Comparison of ENCODE assay signal across 16 cellular contexts in the genomic region with DNA sequence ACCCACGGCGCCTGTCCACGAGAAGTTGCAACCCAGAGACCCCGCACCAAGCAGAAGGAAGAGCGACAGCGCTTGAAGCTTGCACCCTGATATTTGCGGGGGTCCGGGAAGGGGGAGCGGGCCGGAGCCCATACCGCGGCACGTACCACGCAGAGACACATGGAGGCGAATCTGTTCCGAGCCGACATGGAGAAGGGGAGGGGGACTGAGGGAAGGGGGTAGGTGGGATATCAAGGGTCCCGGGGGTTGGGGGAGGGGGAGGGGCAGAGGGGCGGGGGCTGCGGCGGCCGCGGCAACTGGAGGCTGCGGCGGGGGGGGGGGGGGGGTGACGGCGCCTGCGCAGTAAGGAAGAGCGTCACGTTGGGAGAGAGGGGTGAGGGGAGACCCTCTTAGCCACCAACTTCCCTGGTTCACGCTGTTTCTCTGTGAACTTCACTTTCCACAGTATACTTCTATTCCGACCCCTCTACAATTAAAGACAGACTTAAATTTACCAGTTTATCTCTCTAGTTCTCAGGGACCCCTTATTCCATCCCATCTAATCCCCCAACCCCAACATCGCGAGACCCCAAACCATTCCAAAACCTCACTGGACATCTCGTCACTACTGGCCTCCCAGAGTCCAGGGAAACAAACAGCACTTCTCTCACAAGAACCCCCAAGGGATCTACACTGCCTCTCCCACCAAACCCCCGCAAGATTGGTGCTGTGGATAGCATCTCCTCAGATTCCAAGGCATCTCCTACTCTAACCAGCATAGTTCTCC. TPM values are rescaled to one million over a fixed set of nuclear protein-coding genes. Genes with fewer than 3 reads are reported as not detected.
DNase-seq lines count a peak whose midpoint lies in the region; ATAC-seq and TF ChIP-seq lines count a peak whose summit lies in the region.
"Had no signal": no experiment of that assay in that cellular context is flagged by ENCODE, and none has a peak within 500 bp of the region (broad histone marks: within the 10 kb centered on the region; RNA-seq: fewer than 3 reads in every experiment).

No MANE protein-coding gene starts in this region.

- H3K4me2 ChIP-seq in GM23338 (peak overlapping the region; percentile 98), neural progenitor cell (peak overlapping the region; percentile 77)

- H3K27ac ChIP-seq in GM23338 (ENCODE audit: low read depth): no peak overlapping the region
- H3K27ac ChIP-seq in WERI-Rb-1: peak overlapping the region; percentile 51
- H3K27ac ChIP-seq in neural progenitor cell: no peak overlapping the region
- H3K27ac ChIP-seq in coronary artery: no peak overlapping the region
- H3K27ac ChIP-seq: thoracic aorta had no signal

- TF ChIP-seq CTCF in GM23338 (conservative IDR thresholded peaks at IDR 0.05; ENCODE audit: low read depth in 2 of 2): no peak
- no peak for TF ChIP-seq CTCF in WERI-Rb-1 (IDR thresholded peaks at IDR 0.05; ENCODE audit: low read depth, low read length)
- TF ChIP-seq CTCF in fibroblast of pulmonary artery (IDR thresholded peaks at IDR 0.05; ENCODE audit: low read length, missing control alignments): no peak
- TF ChIP-seq CTCF in neural progenitor cell (IDR thresholded peaks at IDR 0.05): no peak
- no peak for TF ChIP-seq CTCF in coronary artery (IDR thresholded peaks at IDR 0.05)
- TF ChIP-seq CTCF in GM13976 (IDR thresholded peaks at IDR 0.05; ENCODE audit: borderline replicate concordance, control extremely low read depth, extremely low read depth, insufficient read depth, missing control alignments): no peak

- peaks cover 53% of the 10 kb centered on the region for H3K79me2 ChIP-seq in GM23338 (replicated peaks; ENCODE audit: insufficient read depth)
- peaks cover 78% of the 10 kb centered on the region for H3K79me2 ChIP-seq in neural progenitor cell (ENCODE audit: low read depth)

- H3K4me3 Mint-ChIP-seq in GM23338 (peak overlapping the region; percentile 82), neural progenitor cell (peak overlapping the region; percentile 78)

- peaks cover 26% of the 10 kb centered on the region for H3K27me3 Mint-ChIP-seq in GM23338 (ENCODE audit: insufficient read depth, low read depth, poor library complexity)
- H3K27me3 Mint-ChIP-seq in neural progenitor cell (ENCODE audit: insufficient read depth, low read depth): peaks cover 12% of the 10 kb centered on the region

- peaks cover 20% of the 10 kb centered on the region for H3F3A ChIP-seq in GM23338 (replicated peaks; ENCODE audit: low read depth)
- H3F3A ChIP-seq in neural progenitor cell (ENCODE audit: low read depth): peaks cover 66% of the 10 kb centered on the region

- H2AFZ ChIP-seq in GM23338 (no peak overlapping the region), neural progenitor cell (replicated peaks) (no peak overlapping the region)

- H3K27ac Mint-ChIP-seq in GM23338 (peak overlapping the region; percentile 16), neural progenitor cell (peak overlapping the region; percentile 80)

- H3K9me3 ChIP-seq in WERI-Rb-1 (ENCODE audit: severe bottlenecking) (no peaks in the 10 kb centered on the region), neural progenitor cell (ENCODE audit: low read depth) (no peaks in the 10 kb centered on the region)
- H3K9me3 ChIP-seq: thoracic aorta had no signal

- H3K4me1 ChIP-seq in GM23338 (ENCODE audit: insufficient read depth) (peaks cover 55% of the 10 kb centered on the region), neural progenitor cell (peaks cover 62% of the 10 kb centered on the region)

- H3K36me3 Mint-ChIP-seq in GM23338 (ENCODE audit: low read depth) (peaks cover 3% of the 10 kb centered on the region; the same call in 2 of the 3 replicates), neural progenitor cell (peaks cover 7% of the 10 kb centered on the region)

- no peaks in the 10 kb centered on the region for H3K9me3 Mint-ChIP-seq in GM23338
- H3K9me3 Mint-ChIP-seq in neural progenitor cell: no peaks in the 10 kb centered on the region

- H4K20me1 ChIP-seq in GM23338 (replicated peaks; ENCODE audit: insufficient read depth) (no peaks in the 10 kb centered on the region; the same call in 1 of the 2 replicates), neural progenitor cell (ENCODE audit: low read depth) (peaks cover 20% of the 10 kb centered on the region)

- DNase-seq in GM23338 (ENCODE audit: low spot score) (peak; percentile 76), WERI-Rb-1 (no peak), fibroblast of pulmonary artery (ENCODE audit: low read depth) (no peak), neural progenitor cell (ENCODE audit: low spot score) (peak; percentile 52), coronary artery (ENCODE audit: low spot score) (no peak), GM13976 (ENCODE audit: low spot score) (no peak)
- DNase-seq in activated CD8-positive, alpha-beta memory T cell treated with anti-CD3 and anti-CD28 coated beads, Interleukin-2, amount 50 U/mL, for 4 hours: no peak
- DNase-seq: activated CD8-positive, alpha-beta memory T cell treated with anti-CD3 and anti-CD28 coated beads for 24 hours; activated gamma-delta T cell; foreskin fibroblast; left colon; NCI-H1694; SHP77; stimulated activated CD4-positive, alpha-beta T cell treated with anti-CD3 and anti-CD28 coated beads, Interleukin-12 subunit alpha, Interleukin-12 subunit beta, amount 100 ng/mL, for 4 hours had no signal

- no peaks in the 10 kb centered on the region for H3K9me2 ChIP-seq in GM23338 (ENCODE audit: insufficient read depth)

- no peaks in the 10 kb centered on the region for H3K36me3 ChIP-seq in GM23338 (ENCODE audit: insufficient read depth)
- peaks cover 9% of the 10 kb centered on the region for H3K36me3 ChIP-seq in WERI-Rb-1
- H3K36me3 ChIP-seq in neural progenitor cell: no peaks in the 10 kb centered on the region
- H3K36me3 ChIP-seq: thoracic aorta had no signal

- H3K4me3 ChIP-seq in GM23338 (peak overlapping the region; percentile 80), WERI-Rb-1 (ENCODE audit: low read depth, low read length) (no peak overlapping the region), fibroblast of pulmonary artery (replicated peaks; ENCODE audit: low read depth, low read length) (peak overlapping the region; percentile 29), neural progenitor cell (peak overlapping the region; percentile 33), coronary artery (no peak overlapping the region)
- H3K4me3 ChIP-seq: K562, thoracic aorta had no signal

- H3K27me3 ChIP-seq in GM23338 (ENCODE audit: insufficient read depth) (no peaks in the 10 kb centered on the region), WERI-Rb-1 (ENCODE audit: insufficient read depth, low read depth, severe bottlenecking) (no peaks in the 10 kb centered on the region), neural progenitor cell (no peaks in the 10 kb centered on the region)

- in situ Hi-C loops in GM13976 (cut with MboI; ENCODE audit: low sequenced_read_pairs, unreplicated experiment): no loop called here

- no peak for ATAC-seq in GM23338
- ATAC-seq: K562, left colon had no signal

- H3K9ac ChIP-seq in neural progenitor cell: peak overlapping the region; percentile 15

- H3K4me1 Mint-ChIP-seq in GM23338 (peaks cover 61% of the 10 kb centered on the region), neural progenitor cell (peaks cover 75% of the 10 kb centered on the region)

TF ChIP-seq in GM23338, 12 proteins besides CTCF, POLR2A, EP300 and RAD21:
- TF ChIP-seq STAT1 (IDR thresholded peaks at IDR 0.05; ENCODE audit: unreplicated experiment) (no peak), POLR2AphosphoS5 (IDR thresholded peaks at IDR 0.05; ENCODE audit: low read depth) (peak; percentile 21; the same call in 1 of the 2 replicates)
TF ChIP-seq in GM23338: peak in this region for 1.

RNA-seq across cellular contexts. Expression of a gene that starts 7.9 kb away (rescaled TPM):
- 28.7 and 31.0 TPM in 2 replicates for total RNA-seq in GM23338 (2014; rRNA removed; shearing (Covaris generic))
- 7.7 and 11.1 TPM in 2 replicates for polyA plus RNA-seq in GM23338 (2016; fragmentation: Nextera tagmentation; extraction: Ambion mirVana)
- 23.5 and 50.5 TPM in 2 replicates for total RNA-seq in neural progenitor cell (ENCODE audit: low replicate concordance)

RNA-seq across cellular contexts. Expression of a gene that starts 8.0 kb away (rescaled TPM):
- 108 and 152 TPM in 2 replicates for total RNA-seq in GM23338 (2014; rRNA removed; shearing (Covaris generic))
- 139 and 156 TPM in 2 replicates for polyA plus RNA-seq in GM23338 (2016; fragmentation: Nextera tagmentation; extraction: Ambion mirVana)
- 86.7 and 194 TPM in 2 replicates for total RNA-seq in neural progenitor cell (ENCODE audit: low replicate concordance)

RNA-seq across cellular contexts. Expression of a gene that starts 22.6 kb away (rescaled TPM):
- total RNA-seq in GM23338 (2014; rRNA removed; shearing (Covaris generic)): 53.9 and 80.6 TPM in 2 replicates
- 17.6 and 19.7 TPM in 2 replicates for polyA plus RNA-seq in GM23338 (2016; fragmentation: Nextera tagmentation; extraction: Ambion mirVana)
- total RNA-seq in neural progenitor cell (ENCODE audit: low replicate concordance): 43.9 and 113 TPM in 2 replicates

RNA-seq across cellular contexts. Expression of a gene that starts 27.6 kb away (rescaled TPM):
- 33.2 and 51.0 TPM in 2 replicates for total RNA-seq in GM23338 (2014; rRNA removed; shearing (Covaris generic))
- polyA plus RNA-seq in GM23338 (2016; fragmentation: Nextera tagmentation; extraction: Ambion mirVana): 35.4 and 36.6 TPM in 2 replicates
- total RNA-seq in neural progenitor cell (ENCODE audit: low replicate concordance): 31.6 and 59.1 TPM in 2 replicates

RNA-seq across cellular contexts. Expression of a gene that starts 30.6 kb away (rescaled TPM):
- 88.8 and 128 TPM in 2 replicates for total RNA-seq in GM23338 (2014; rRNA removed; shearing (Covaris generic))
- 497 and 520 TPM in 2 replicates for polyA plus RNA-seq in GM23338 (2016; fragmentation: Nextera tagmentation; extraction: Ambion mirVana)
- 225 and 276 TPM in 2 replicates for total RNA-seq in neural progenitor cell (ENCODE audit: low replicate concordance)

Comparison
In these comparisons a context has a peak if more than half of its experiments do, and no peak if none do; other contexts are left out.
1. DNase-seq: peak in GM23338 (single experiment) and neural progenitor cell (single experiment); none in WERI-Rb-1 (single experiment), fibroblast of pulmonary artery (single experiment), coronary artery (single experiment), activated CD8-positive, alpha-beta memory T cell treated with anti-CD3 and anti-CD28 coated beads, Interleukin-2, amount 50 U/mL, for 4 hours (single experiment) and GM13976 (single experiment).
2. H3K4me3 ChIP-seq: peak in GM23338 (single experiment), fibroblast of pulmonary artery (single experiment) and neural progenitor cell (single experiment); none in WERI-Rb-1 (single experiment) and coronary artery (single experiment).